ENCODE assay signal across 10 cellular contexts in genomic region chr22:19691721-19692341, GRCh38. TPM values are rescaled to one million over a fixed set of nuclear protein-coding genes. Genes with fewer than 3 reads are reported as not detected.
DNase-seq lines count a peak whose midpoint lies in the region; ATAC-seq and TF ChIP-seq lines count a peak whose summit lies in the region.
"Had no signal": no experiment of that assay in that cellular context is flagged by ENCODE, and none has a peak within 500 bp of the region (broad histone marks: within the 10 kb centered on the region; RNA-seq: fewer than 3 reads in every experiment).

No MANE protein-coding gene starts in this region.

- no peaks in the 10 kb centered on the region for H3K36me3 ChIP-seq in right atrium auricular region
- H3K36me3 ChIP-seq in endodermal cell (ENCODE audit: control insufficient read depth, insufficient read depth, low read length), result no peaks in the 10 kb centered on the region

- H3K27ac Mint-ChIP-seq in endodermal cell (peak overlapping the region; percentile 89), mesothelial cell of epicardium (peak overlapping the region; percentile 75)
- H3K27ac Mint-ChIP-seq in activated CD4-positive, alpha-beta T cell treated with anti-CD3 and anti-CD28 coated beads, Interleukin-2, amount 10 ng/mL, durations not matched to agents 7 days and 5 days, result no peak overlapping the region
- H3K27ac Mint-ChIP-seq: B cell had no signal

- intact Hi-C loops in Right ventricle myocardium superior (cut with DNase I), result no loop called here

- H3K27me3 Mint-ChIP-seq in endodermal cell (ENCODE audit: insufficient read depth) (peaks cover 4% of the 10 kb centered on the region), mesothelial cell of epicardium (ENCODE audit: low read depth) (peaks cover 4% of the 10 kb centered on the region)
- peaks cover 4% of the 10 kb centered on the region for H3K27me3 Mint-ChIP-seq in activated CD4-positive, alpha-beta T cell treated with anti-CD3 and anti-CD28 coated beads, Interleukin-2, amount 10 ng/mL, durations not matched to agents 7 days and 5 days

- H3K4me3 ChIP-seq in right atrium auricular region, result peak overlapping the region in 1 of 2 donors; percentile 11
- no peak overlapping the region for H3K4me3 ChIP-seq in endodermal cell (ENCODE audit: low read length)

- CTCF ChIA-PET in activated CD4-positive, alpha-beta T cell treated with anti-CD3 and anti-CD28 coated beads, Interleukin-2, amount 10 ng/mL, durations not matched to agents 7 days and 5 days (lab: Charles Lee), result no interaction called here

- H3K27ac ChIP-seq in right atrium auricular region, result no peak overlapping the region
- peak overlapping the region; percentile 29 for H3K27ac ChIP-seq in endodermal cell (ENCODE audit: low read depth, low read length)

- H3K4me1 Mint-ChIP-seq in endodermal cell, result peaks cover 6% of the 10 kb centered on the region
- peaks cover 12% of the 10 kb centered on the region for H3K4me1 Mint-ChIP-seq in mesothelial cell of epicardium
- no peaks in the 10 kb centered on the region for H3K4me1 Mint-ChIP-seq in activated CD4-positive, alpha-beta T cell treated with anti-CD3 and anti-CD28 coated beads, Interleukin-2, amount 10 ng/mL, durations not matched to agents 7 days and 5 days
- H3K4me1 Mint-ChIP-seq: B cell had no signal

- H3K9me3 ChIP-seq in right atrium auricular region (no peaks in the 10 kb centered on the region), endodermal cell (ENCODE audit: control insufficient read depth, low read length) (no peaks in the 10 kb centered on the region)

- H3K27me3 ChIP-seq in right atrium auricular region, result no peaks in the 10 kb centered on the region
- no peaks in the 10 kb centered on the region for H3K27me3 ChIP-seq in endodermal cell (ENCODE audit: control insufficient read depth, insufficient read depth, low read length, poor library complexity, severe bottlenecking)

- TF ChIP-seq CTCF in right atrium auricular region (IDR thresholded peaks at IDR 0.05) (no peak), endodermal cell (conservative IDR thresholded peaks at IDR 0.05) (no peak), mesothelial cell of epicardium (IDR thresholded peaks at IDR 0.05; ENCODE audit: unreplicated experiment) (no peak)

- H3K9me3 Mint-ChIP-seq in endodermal cell (no peaks in the 10 kb centered on the region), mesothelial cell of epicardium (no peaks in the 10 kb centered on the region)
- no peaks in the 10 kb centered on the region for H3K9me3 Mint-ChIP-seq in activated CD4-positive, alpha-beta T cell treated with anti-CD3 and anti-CD28 coated beads, Interleukin-2, amount 10 ng/mL, durations not matched to agents 7 days and 5 days

- ATAC-seq in Right ventricle myocardium superior (ENCODE audit: poor library complexity), result peak; percentile 71
- no peak for ATAC-seq in HG03175 (IDR thresholded peaks at IDR 0.05; ENCODE audit: unreplicated experiment)
- no peak for ATAC-seq in GM18867 (IDR thresholded peaks at IDR 0.05; ENCODE audit: unreplicated experiment)

- peaks cover 0 to 5% of the 10 kb centered on the region in 2 donors for H3K4me1 ChIP-seq in right atrium auricular region
- H3K4me1 ChIP-seq in endodermal cell (ENCODE audit: control insufficient read depth, insufficient read depth, low read length), result no peaks in the 10 kb centered on the region

- POLR2A ChIA-PET in activated CD4-positive, alpha-beta T cell treated with anti-CD3 and anti-CD28 coated beads, Interleukin-2, amount 10 ng/mL, durations not matched to agents 7 days and 5 days (lab: Charles Lee), result no interaction called here

- H3K36me3 Mint-ChIP-seq in endodermal cell (ENCODE audit: low read depth) (no peaks in the 10 kb centered on the region), mesothelial cell of epicardium (no peaks in the 10 kb centered on the region)
- H3K36me3 Mint-ChIP-seq in activated CD4-positive, alpha-beta T cell treated with anti-CD3 and anti-CD28 coated beads, Interleukin-2, amount 10 ng/mL, durations not matched to agents 7 days and 5 days (ENCODE audit: low read depth), result no peaks in the 10 kb centered on the region

- 48 to 49% methylated on average over 16 to 19 of the region's 19 CpGs for WGBS in endodermal cell (ENCODE audit: insufficient coverage in 1 of 2, insufficient read length in 1 of 2), 2 experiments

- peak overlapping the region; percentile 3 for H3K9ac ChIP-seq in endodermal cell (ENCODE audit: extremely low read depth, low read length, poor library complexity, severe bottlenecking)

- H3K4me3 Mint-ChIP-seq in endodermal cell, result peak overlapping the region; percentile 18
- H3K4me3 Mint-ChIP-seq in mesothelial cell of epicardium, result peak overlapping the region; percentile 56
- H3K4me3 Mint-ChIP-seq in activated CD4-positive, alpha-beta T cell treated with anti-CD3 and anti-CD28 coated beads, Interleukin-2, amount 10 ng/mL, durations not matched to agents 7 days and 5 days, result no peak overlapping the region
- H3K4me3 Mint-ChIP-seq: B cell had no signal

- DNase-seq in Right ventricle myocardium superior (no peak), right atrium auricular region (ENCODE audit: low spot score) (no peak), endodermal cell (peak; percentile 79), mesothelial cell of epicardium (ENCODE audit: low spot score in 2 of 2, unreplicated experiment in 2 of 2) (no peak), DMS153 (lab: John Stamatoyannopoulos, UW) (no peak)
- no peak for DNase-seq in activated CD4-positive, alpha-beta T cell treated with anti-CD3 and anti-CD28 coated beads, Interleukin-2, amount 10 ng/mL, durations not matched to agents 7 days and 5 days
- DNase-seq: activated CD8-positive, alpha-beta memory T cell treated with anti-CD3 and anti-CD28 coated beads, Interleukin-2, amount 50 U/mL, for 48 hours had no signal

RNA-seq across cellular contexts. Expression of gene SEPTIN5, which starts 22.5 kb away (rescaled TPM):
- total RNA-seq in Right ventricle myocardium superior, result 123 TPM
- 100 to 1,000 TPM; 162 to 287 TPM for total RNA-seq in right atrium auricular region
- total RNA-seq in endodermal cell, result 10 to 100 TPM in 1 of 2 donors, 1 to 10 TPM in 1; 9.8 to 20.0 TPM
- polyA plus RNA-seq in endodermal cell (2013, experiment 1 of 2), result 45.2 TPM
- polyA plus RNA-seq in endodermal cell (2013, experiment 2 of 2), result 45.0 TPM
- 32.2 to 42.1 TPM (median 36.2 TPM) in 3 replicates for total RNA-seq in mesothelial cell of epicardium
- not detected for total RNA-seq in activated CD4-positive, alpha-beta T cell treated with anti-CD3 and anti-CD28 coated beads, Interleukin-2, amount 10 ng/mL, durations not matched to agents 7 days and 5 days
- total RNA-seq: B cell had no signal

RNA-seq across cellular contexts. Expression of gene GP1BB, which starts 31.5 kb away (rescaled TPM):
- not detected for total RNA-seq in Right ventricle myocardium superior
- 10 to 100 TPM; 25.8 to 34.7 TPM for total RNA-seq in right atrium auricular region
- under 1 TPM; 0.48 to 0.62 TPM for total RNA-seq in endodermal cell
- polyA plus RNA-seq in endodermal cell (2013, experiment 1 of 2), result 4.2 TPM
- 5.0 TPM for polyA plus RNA-seq in endodermal cell (2013, experiment 2 of 2)
- 1.4 to 5.7 TPM (median 4.4 TPM) in 3 replicates for total RNA-seq in mesothelial cell of epicardium
- total RNA-seq in activated CD4-positive, alpha-beta T cell treated with anti-CD3 and anti-CD28 coated beads, Interleukin-2, amount 10 ng/mL, durations not matched to agents 7 days and 5 days, result not detected
- total RNA-seq: B cell had no signal

Comparison
In these comparisons a context has a peak if more than half of its experiments do, and no peak if none do; other contexts are left out.
1. RNA of gene SEPTIN5, which starts 22.5 kb away (total RNA-seq): 162 to 287 TPM in right atrium auricular region, 123 TPM in Right ventricle myocardium superior (single experiment), 32.2 to 42.1 TPM in mesothelial cell of epicardium and 9.8 to 20.0 TPM in endodermal cell; not detected in activated CD4-positive, alpha-beta T cell treated with anti-CD3 and anti-CD28 coated beads, Interleukin-2, amount 10 ng/mL, durations not matched to agents 7 days and 5 days; every median in the first group is over 10 times any median in the second.